In the genomic region with DNA sequence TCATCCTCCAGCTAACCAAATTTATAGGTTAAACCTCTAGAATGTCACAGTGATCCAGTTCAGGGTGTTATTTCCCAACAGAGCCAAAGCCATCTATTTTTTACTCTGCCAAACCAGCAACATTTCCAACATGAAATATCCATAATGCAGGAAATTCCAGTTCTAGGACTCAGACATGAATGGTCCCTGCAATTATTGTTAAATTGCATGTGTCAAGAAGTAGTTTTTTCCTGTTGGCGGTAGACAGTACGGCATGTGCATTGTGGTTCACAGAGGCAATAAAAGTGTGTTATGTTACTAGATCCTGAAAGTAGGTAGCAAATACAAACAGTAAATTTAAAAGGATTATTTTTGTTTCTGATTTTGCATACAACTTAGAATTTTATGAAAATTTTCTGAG, we compare ENCODE assay signal across 26 cellular contexts.
DNase-seq lines count a peak whose midpoint lies in the region; ATAC-seq lines count a peak whose summit lies in the region.
"Had no signal": no experiment of that assay in that cellular context is flagged by ENCODE, and none has a peak within 500 bp of the region (broad histone marks: within the 10 kb centered on the region; RNA-seq: fewer than 3 reads in every experiment).

No MANE protein-coding gene starts in this region.

- no peak for ATAC-seq in GM18867 (IDR thresholded peaks at IDR 0.05; ENCODE audit: unreplicated experiment)
- ATAC-seq in GM18517 (IDR thresholded peaks at IDR 0.05; ENCODE audit: unreplicated experiment) = no peak
- no peak for ATAC-seq in HG03565 (IDR thresholded peaks at IDR 0.05; ENCODE audit: unreplicated experiment)
- ATAC-seq: activated CD4-positive, alpha-beta T cell treated with anti-CD3 and anti-CD28 coated beads for 36 hours; activated CD8-positive, alpha-beta T cell treated with anti-CD3 and anti-CD28 coated beads, Interleukin-2, amount 10 ng/mL, durations not matched to agents 7 days and 5 days; activated naive CD4-positive, alpha-beta T cell treated with anti-CD3 and anti-CD28 coated beads, Interleukin-2, amount 50 U/mL, for 72 hours; right cardiac atrium had no signal

- DNase-seq in ELR (ENCODE audit: low read depth) (peak; percentile 52), M059J (ENCODE audit: low read depth) (peak; percentile 44), fibroblast of peridontal ligament (ENCODE audit: extremely low read depth) (peak; percentile 51), pulmonary artery endothelial cell (ENCODE audit: low read depth, low spot score) (peak; percentile 86)
- DNase-seq: activated CD4-positive, alpha-beta T cell treated with anti-CD3 and anti-CD28 coated beads for 36 hours; activated CD8-positive, alpha-beta T cell treated with anti-CD3 and anti-CD28 coated beads, Interleukin-2, amount 10 ng/mL, durations not matched to agents 7 days and 5 days; anterior cingulate cortex; Calu3; central memory CD4-positive, alpha-beta T cell; glutamatergic neuron; kidney; NCI-H1436; NCI-H2107; NCI-H510A; nephron progenitor cell; NK-92 treated with Interleukin-12 subunit alpha and Interleukin-12 subunit beta, amount 100 ng/mL, for 24 hours; PC-9; right cardiac atrium; SHP77 treated with DMSO at 0.1 percent for 48 hours; stimulated activated CD4-positive, alpha-beta T cell treated with anti-CD3 and anti-CD28 coated beads, Interleukin-12 subunit alpha, Interleukin-12 subunit beta, amount 100 ng/mL, for 4 hours; stimulated activated CD4-positive, alpha-beta T cell treated with anti-CD3 and anti-CD28 coated beads, Interleukin-4, amount 100 ng/mL, for 1 hour; trophoblast cell had no signal
